In genomic region chr17:12046786-12047185, GRCh38 we compare ENCODE assay signal across 1 cellular context.
TF ChIP-seq lines count a peak whose summit lies in the region.

No MANE protein-coding gene starts in this region.

TF ChIP-seq in HCT116, 20 proteins besides CTCF, POLR2A, EP300 and RAD21 (continued from another document):
- TF ChIP-seq REST (IDR thresholded peaks at IDR 0.05; ENCODE audit: low read depth): no peak
- TF ChIP-seq ZFX (IDR thresholded peaks at IDR 0.05): no peak
- no peak for TF ChIP-seq TCF7L2 (IDR thresholded peaks at IDR 0.05; ENCODE audit: borderline replicate concordance, extremely low read depth, insufficient read depth, insufficient read length)
- TF ChIP-seq CBX3 (IDR thresholded peaks at IDR 0.05; ENCODE audit: low read depth): no peak
- no peak for TF ChIP-seq YY1 (IDR thresholded peaks at IDR 0.05; ENCODE audit: extremely low read depth, insufficient replicate concordance, low read depth, low read length)
- no peak for TF ChIP-seq ELF1 (IDR thresholded peaks at IDR 0.05; ENCODE audit: borderline replicate concordance, low read depth)
- TF ChIP-seq EGR1 (IDR thresholded peaks at IDR 0.05; ENCODE audit: low read depth): no peak
- TF ChIP-seq SIN3A (IDR thresholded peaks at IDR 0.05; ENCODE audit: low read depth): no peak
